ENCODE assay signal across 18 cellular contexts in the genomic region with DNA sequence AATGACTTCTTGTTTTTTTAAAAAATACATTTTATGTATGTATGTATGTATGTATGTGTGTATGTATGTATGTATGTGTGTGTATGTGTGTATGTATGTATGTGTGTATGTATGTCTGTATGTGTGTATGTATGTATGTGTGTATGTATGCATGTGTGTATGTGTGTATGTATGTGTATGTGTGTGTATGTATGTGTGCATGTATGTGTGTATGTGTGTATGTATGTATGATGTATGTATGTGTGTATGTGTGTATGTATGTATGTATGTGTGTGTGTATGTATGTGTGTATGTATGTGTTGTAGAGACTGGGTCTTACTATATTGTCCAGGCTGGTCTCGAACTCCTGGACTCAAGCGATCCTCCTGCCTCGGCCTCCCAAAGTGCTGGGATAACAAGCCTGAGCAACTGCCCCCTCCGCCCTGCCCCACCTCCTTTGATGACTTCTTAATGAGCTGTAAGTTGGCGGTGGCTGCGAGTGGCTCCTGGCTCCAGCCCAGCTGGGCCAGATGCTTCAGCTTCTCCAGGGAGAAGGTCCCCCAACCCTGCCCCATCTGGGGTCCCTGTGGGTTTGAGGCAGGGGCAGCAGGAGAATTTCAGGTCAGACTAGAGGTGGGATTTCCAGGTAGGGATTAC. TPM values are rescaled to one million over a fixed set of nuclear protein-coding genes. Genes with fewer than 3 reads are reported as not detected.
"Had no signal": no experiment of that assay in that cellular context is flagged by ENCODE, and none has a peak within 500 bp of the region (broad histone marks: within the 10 kb centered on the region; RNA-seq: fewer than 3 reads in every experiment).

No MANE protein-coding gene starts in this region.

RNA-seq across cellular contexts. Expression of gene CYP2A6, which starts 24.7 kb away (rescaled TPM):
- total RNA-seq: activated CD4-positive, alpha-beta memory T cell treated with anti-CD3 and anti-CD28 coated beads for 36 hours; activated T-helper 17 cell treated with anti-CD3 and anti-CD28 coated beads, Interleukin-2, amount 50 U/mL, for 72 hours; endothelial cell of umbilical vein; fibroblast of lung; fibroblast of villous mesenchyme; kidney; left colon; lower leg skin; sciatic nerve; T-helper 1 cell treated with Interleukin-12 subunit alpha and Interleukin-12 subunit beta and Interleukin-4 antibody, amounts not matched to agents 30 ng/mL and 1 ng/mL, for 36 hours; thyroid gland had no signal
- polyA plus RNA-seq: endothelial cell of umbilical vein, esophagus, fibroblast of lung, neural cell, pancreas had no signal

RNA-seq across cellular contexts. Expression of gene MIA, which starts 50.3 kb away (rescaled TPM):
- total RNA-seq: activated naive CD4-positive, alpha-beta T cell treated with anti-CD3 and anti-CD28 coated beads, Interleukin-2, amount 50 U/mL, for 72 hours; endothelial cell of umbilical vein; fibroblast of lung; fibroblast of villous mesenchyme; T-helper 1 cell treated with Interleukin-12 subunit alpha and Interleukin-12 subunit beta and Interleukin-4 antibody, amounts not matched to agents 30 ng/mL and 1 ng/mL, for 36 hours; thyroid gland had no signal

RNA-seq across cellular contexts. Expression of gene CYP2A7, which starts 56.5 kb away (rescaled TPM):
- total RNA-seq: activated CD4-positive, alpha-beta memory T cell treated with anti-CD3 and anti-CD28 coated beads for 36 hours; activated naive CD4-positive, alpha-beta T cell treated with anti-CD3 and anti-CD28 coated beads, Interleukin-2, amount 50 U/mL, for 72 hours; activated T-cell treated with anti-CD3 and anti-CD28 coated beads, Interleukin-2, amount 50 U/mL, for 4 hours; activated T-helper 17 cell treated with anti-CD3 and anti-CD28 coated beads, Interleukin-2, amount 50 U/mL, for 72 hours; breast epithelium; endothelial cell of umbilical vein; fibroblast of lung; fibroblast of villous mesenchyme; kidney; left colon; lower leg skin; prostate gland; sciatic nerve; T-helper 1 cell treated with Interleukin-12 subunit alpha and Interleukin-12 subunit beta and Interleukin-4 antibody, amounts not matched to agents 30 ng/mL and 1 ng/mL, for 36 hours; thyroid gland had no signal
- polyA plus RNA-seq: endothelial cell of umbilical vein, fibroblast of lung, neural cell, pancreas had no signal
